1 cellular context compared by ENCODE assay signal in the genomic region with DNA sequence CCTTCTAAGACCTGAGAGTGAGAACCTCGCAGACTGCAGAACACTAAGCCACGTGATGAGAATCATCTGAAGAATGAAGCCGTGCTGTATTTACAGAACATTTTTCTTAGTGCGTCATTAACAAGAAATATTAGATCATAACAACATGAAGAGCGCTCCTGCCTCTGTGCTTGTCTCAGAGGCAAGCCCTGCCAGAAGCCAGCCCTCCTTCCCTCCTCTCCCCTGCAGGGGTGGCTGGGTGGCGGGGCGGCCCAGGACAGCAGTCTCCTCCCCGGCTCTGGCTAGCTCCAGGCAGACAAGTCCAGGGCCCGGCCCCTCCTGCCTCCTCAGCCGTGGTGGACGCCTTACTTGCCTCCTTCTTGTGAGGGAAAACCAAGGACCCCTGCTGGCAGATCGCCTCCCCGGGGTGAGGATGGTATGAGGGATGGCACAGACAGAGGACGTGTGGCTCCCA.
TF ChIP-seq lines count a peak whose summit lies in the region.

No MANE protein-coding gene starts in this region.

TF ChIP-seq in HepG2, 621 proteins besides CTCF, POLR2A, EP300 and RAD21 (continued from another document):
- no peak for TF ChIP-seq ZNF431 (CRISPR knock-in tag; IDR thresholded peaks at IDR 0.05; ENCODE audit: borderline replicate concordance, low read depth)
- no peak for TF ChIP-seq NFYC (CRISPR knock-in tag; IDR thresholded peaks at IDR 0.05)
- no peak for TF ChIP-seq HNF4G (IDR thresholded peaks at IDR 0.05; ENCODE audit: borderline replicate concordance, low read depth, low read length)
- no peak for TF ChIP-seq HNF4G (CRISPR knock-in tag; IDR thresholded peaks at IDR 0.05; ENCODE audit: borderline replicate concordance, low read depth)
- TF ChIP-seq, protein P1, sequence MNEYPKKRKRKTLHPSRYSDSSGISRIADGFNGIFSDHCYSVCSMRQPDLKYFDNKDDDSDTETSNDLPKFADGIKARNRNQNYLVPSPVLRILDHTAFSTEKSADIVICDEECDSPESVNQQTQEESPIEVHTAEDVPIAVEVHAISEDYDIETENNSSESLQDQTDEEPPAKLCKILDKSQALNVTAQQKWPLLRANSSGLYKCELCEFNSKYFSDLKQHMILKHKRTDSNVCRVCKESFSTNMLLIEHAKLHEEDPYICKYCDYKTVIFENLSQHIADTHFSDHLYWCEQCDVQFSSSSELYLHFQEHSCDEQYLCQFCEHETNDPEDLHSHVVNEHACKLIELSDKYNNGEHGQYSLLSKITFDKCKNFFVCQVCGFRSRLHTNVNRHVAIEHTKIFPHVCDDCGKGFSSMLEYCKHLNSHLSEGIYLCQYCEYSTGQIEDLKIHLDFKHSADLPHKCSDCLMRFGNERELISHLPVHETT (CRISPR knock-in tag; conservative IDR thresholded peaks at IDR 0.05), result no peak
- TF ChIP-seq ZNF546 (CRISPR knock-in tag; conservative IDR thresholded peaks at IDR 0.05), result no peak
